In the genomic region with DNA sequence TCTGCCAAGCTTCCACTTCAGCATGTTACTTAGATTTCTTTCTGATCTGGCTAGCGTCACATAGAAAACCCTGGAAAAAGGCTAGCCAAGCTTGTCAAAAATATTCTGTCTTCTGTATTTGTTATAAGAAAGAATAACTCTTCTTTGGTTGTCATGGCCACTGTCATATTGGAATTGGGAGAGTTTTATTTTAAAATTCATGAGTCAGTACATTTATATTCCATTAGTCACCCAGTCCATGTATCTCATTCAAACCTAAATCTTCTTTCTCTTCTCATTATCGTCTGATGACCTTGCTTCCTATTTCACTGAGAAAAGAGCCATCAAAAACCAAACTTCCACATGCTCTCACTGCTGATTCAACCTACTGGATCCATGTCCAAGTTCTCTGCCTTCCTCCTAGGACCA, we compare ENCODE assay signal across 13 cellular contexts.
DNase-seq lines count a peak whose midpoint lies in the region; ATAC-seq and TF ChIP-seq lines count a peak whose summit lies in the region.
"Had no signal": no experiment of that assay in that cellular context is flagged by ENCODE, and none has a peak within 500 bp of the region (broad histone marks: within the 10 kb centered on the region; RNA-seq: fewer than 3 reads in every experiment).

No MANE protein-coding gene starts in this region.

- H2BK5ac ChIP-seq in mesenchymal stem cell (ENCODE audit: low read depth, low read length, poor library complexity, severe bottlenecking), result no peak overlapping the region

- H2BK15ac ChIP-seq in mesenchymal stem cell (ENCODE audit: low read depth, poor library complexity, severe bottlenecking), result no peak overlapping the region

- H3K27ac ChIP-seq in mesenchymal stem cell (ENCODE audit: low read length, poor library complexity, severe bottlenecking), result peak overlapping the region; percentile 86
- H3K27ac ChIP-seq: ovary had no signal

- no peak overlapping the region for H4K8ac ChIP-seq in mesenchymal stem cell (ENCODE audit: low read length)

- H3K4me3 Mint-ChIP-seq in activated CD8-positive, alpha-beta T cell treated with anti-CD3 and anti-CD28 coated beads for 36 hours, result no peak overlapping the region
- H3K4me3 Mint-ChIP-seq: IgD-negative memory B cell; T-helper 2 cell treated with Interferon-gamma antibody and Interleukin-4, amounts not matched to agents 5 μg/mL and 100 μg/mL, for 36 hours had no signal

- H4K91ac ChIP-seq in mesenchymal stem cell (ENCODE audit: low read length), result no peak overlapping the region

- POLR2A ChIA-PET in AG04449 (lab: Yijun Ruan, JAX), result no interaction called here
- POLR2A ChIA-PET in activated CD8-positive, alpha-beta T cell treated with anti-CD3 and anti-CD28 coated beads for 36 hours (lab: Charles Lee), result no interaction called here

- no peak overlapping the region for H3K27ac Mint-ChIP-seq in activated CD8-positive, alpha-beta T cell treated with anti-CD3 and anti-CD28 coated beads for 36 hours
- H3K27ac Mint-ChIP-seq: T-helper 2 cell treated with Interferon-gamma antibody and Interleukin-4, amounts not matched to agents 5 μg/mL and 100 μg/mL, for 36 hours had no signal

- H3K27me3 Mint-ChIP-seq in activated CD8-positive, alpha-beta T cell treated with anti-CD3 and anti-CD28 coated beads for 36 hours, result no peaks in the 10 kb centered on the region
- H3K27me3 Mint-ChIP-seq: IgD-negative memory B cell had no signal

- peak overlapping the region; percentile 64 for H3K9ac ChIP-seq in mesenchymal stem cell (ENCODE audit: low read length)

- no peak for TF ChIP-seq CTCF in AG04449 (IDR thresholded peaks at IDR 0.05; ENCODE audit: insufficient read depth, low read length, missing control alignments)
- no peak for TF ChIP-seq CTCF in choroid plexus epithelial cell (conservative IDR thresholded peaks at IDR 0.05; ENCODE audit: low read depth, low read length)
- TF ChIP-seq CTCF in activated CD8-positive, alpha-beta T cell treated with anti-CD3 and anti-CD28 coated beads for 36 hours (IDR thresholded peaks at IDR 0.05), result no peak

- H3K9me3 Mint-ChIP-seq in activated CD8-positive, alpha-beta T cell treated with anti-CD3 and anti-CD28 coated beads for 36 hours, result no peaks in the 10 kb centered on the region
- H3K9me3 Mint-ChIP-seq: IgD-negative memory B cell; T-helper 2 cell treated with Interferon-gamma antibody and Interleukin-4, amounts not matched to agents 5 μg/mL and 100 μg/mL, for 36 hours had no signal

- WGBS in mesenchymal stem cell, result 1% methylated on average over 1 of the region's 2 CpGs

- H3K4me3 ChIP-seq in AG04449 (ENCODE audit: low read depth, low read length) (no peak overlapping the region), choroid plexus epithelial cell (ENCODE audit: low read depth, low read length) (no peak overlapping the region), mesenchymal stem cell (ENCODE audit: insufficient read depth in 1 of 2, low read depth in 1 of 2, low read length in 2 of 2) (no peak overlapping the region)
- H3K4me3 ChIP-seq: ovary had no signal

- peak; percentile 57 for DNase-seq in AG04449 (ENCODE audit: low read depth, low spot score)
- peak; percentile 85 for DNase-seq in LHCN-M2 (ENCODE audit: low read depth)
- peak; percentile 74 for DNase-seq in choroid plexus epithelial cell (ENCODE audit: low read depth)
- DNase-seq in mesenchymal stem cell, result peak; percentile 59
- DNase-seq in activated CD8-positive, alpha-beta T cell treated with anti-CD3 and anti-CD28 coated beads for 36 hours, result no peak
- DNase-seq: BE2C, ovary, substantia nigra had no signal

- H3K23ac ChIP-seq in mesenchymal stem cell (ENCODE audit: low read length in 2 of 2), result no peak overlapping the region

- no peak overlapping the region for H3K14ac ChIP-seq in mesenchymal stem cell (ENCODE audit: low read length in 2 of 2)

- H3K4me2 ChIP-seq in mesenchymal stem cell (ENCODE audit: low read length, poor library complexity, severe bottlenecking), result peak overlapping the region; percentile 54

- intact Hi-C loops in activated CD8-positive, alpha-beta T cell treated with anti-CD3 and anti-CD28 coated beads for 36 hours (cut with micrococcal nuclease), result no loop called here

- H3K36me3 Mint-ChIP-seq in activated CD8-positive, alpha-beta T cell treated with anti-CD3 and anti-CD28 coated beads for 36 hours (ENCODE audit: low read depth), result peaks cover 26% of the 10 kb centered on the region

- no peak overlapping the region for H3K4ac ChIP-seq in mesenchymal stem cell (ENCODE audit: low read depth in 1 of 2, low read length in 2 of 2)

- CTCF ChIA-PET in AG04449 (lab: Yijun Ruan, JAX), result no interaction called here
- CTCF ChIA-PET in activated CD8-positive, alpha-beta T cell treated with anti-CD3 and anti-CD28 coated beads for 36 hours (lab: Charles Lee), result interaction anchor here (1.1 kb wide), 1 partner anchor 36 kb away, joined by 3 read pairs; no protein-coding TSS in a partner anchor

- no peak overlapping the region for H2BK12ac ChIP-seq in mesenchymal stem cell (ENCODE audit: low read length in 2 of 2)

- H3K4me1 ChIP-seq in mesenchymal stem cell (ENCODE audit: control insufficient read depth, insufficient read depth, low read depth, low read length), result no peaks in the 10 kb centered on the region
- H3K4me1 ChIP-seq: BE2C had no signal

- H3K36me3 ChIP-seq in mesenchymal stem cell (ENCODE audit: control insufficient read depth in 1 of 2, insufficient read depth in 2 of 2, low read depth in 1 of 2, low read length in 2 of 2), result no peaks in the 10 kb centered on the region
- H3K36me3 ChIP-seq: BE2C, ovary had no signal

- no peaks in the 10 kb centered on the region for H3K4me1 Mint-ChIP-seq in activated CD8-positive, alpha-beta T cell treated with anti-CD3 and anti-CD28 coated beads for 36 hours (ENCODE audit: low read depth)

- no peak overlapping the region for H2AFZ ChIP-seq in mesenchymal stem cell (ENCODE audit: low read depth, low read length)

- H3K9me3 ChIP-seq in mesenchymal stem cell (ENCODE audit: control insufficient read depth, low read length), result no peaks in the 10 kb centered on the region
- H3K9me3 ChIP-seq: BE2C, ovary had no signal

- H3K18ac ChIP-seq in mesenchymal stem cell (ENCODE audit: low read depth in 1 of 2, low read length in 2 of 2), result peak overlapping the region in 1 of 2 experiments; percentile 24

- ATAC-seq in HG02938 (IDR thresholded peaks at IDR 0.05; ENCODE audit: unreplicated experiment) (no peak), HG03159 (IDR thresholded peaks at IDR 0.05; ENCODE audit: unreplicated experiment) (no peak), GM19467 (IDR thresholded peaks at IDR 0.05; ENCODE audit: unreplicated experiment) (no peak)
- ATAC-seq in activated CD8-positive, alpha-beta T cell treated with anti-CD3 and anti-CD28 coated beads for 36 hours, result no peak

- H2AK5ac ChIP-seq in mesenchymal stem cell (ENCODE audit: low read length, severe bottlenecking), result no peak overlapping the region

- H2BK120ac ChIP-seq in mesenchymal stem cell (ENCODE audit: low read depth, low read length), result no peak overlapping the region

- no peaks in the 10 kb centered on the region for H3K27me3 ChIP-seq in mesenchymal stem cell (ENCODE audit: control insufficient read depth in 1 of 2, insufficient read depth in 1 of 2, low read length in 2 of 2)
- H3K27me3 ChIP-seq: BE2C, ovary had no signal

- H3K79me1 ChIP-seq in mesenchymal stem cell (replicated peaks; ENCODE audit: low read length, poor library complexity, severe bottlenecking), result no peaks in the 10 kb centered on the region
